34 cellular contexts compared by ENCODE assay signal in genomic region chr7:57427146-57427545, GRCh38. TPM values are rescaled to one million over a fixed set of nuclear protein-coding genes. Genes with fewer than 3 reads are reported as not detected.
"Had no signal": no experiment of that assay in that cellular context is flagged by ENCODE, and none has a peak within 500 bp of the region (broad histone marks: within the 10 kb centered on the region; RNA-seq: fewer than 3 reads in every experiment).

No MANE protein-coding gene starts in this region.

- H3K4me3 Mint-ChIP-seq: naive thymus-derived CD4-positive, alpha-beta T cell; natural killer cell; nephron; neural progenitor cell; stimulated activated memory B cell treated with anti-CD40 and anti-IgM and Interleukin-4, amounts not matched to agents 10 μg/mL and 1 μg/mL and 100 μg/mL, for 72 hours; stimulated activated naive CD8-positive, alpha-beta T cell treated with anti-CD3 and anti-CD28 coated beads, Interleukin-15, Interleukin-2, amounts not matched to agents 100 ng/mL and 50 ng/mL, for 24 hours had no signal

- H3K4me1 Mint-ChIP-seq: naive thymus-derived CD4-positive, alpha-beta T cell; natural killer cell; nephron; neural progenitor cell; stimulated activated memory B cell treated with anti-CD40 and anti-IgM and Interleukin-4, amounts not matched to agents 10 μg/mL and 1 μg/mL and 100 μg/mL, for 72 hours had no signal

- DNase-seq: naive thymus-derived CD4-positive, alpha-beta T cell; natural killer cell; occipital lobe; ovary; posterior cingulate gyrus; psoas muscle; right cardiac atrium; right lobe of liver; spleen; stimulated activated CD4-positive, alpha-beta T cell treated with anti-CD3 and anti-CD28 coated beads, Interleukin-12 subunit alpha, Interleukin-12 subunit beta, amount 100 ng/mL, for 4 hours; stimulated activated CD4-positive, alpha-beta T cell treated with anti-CD3 and anti-CD28 coated beads, Interleukin-1b, Interleukin-23, amount 100 ng/mL, for 48 hours; stimulated activated CD4-positive, alpha-beta T cell treated with anti-CD3 and anti-CD28 coated beads, Interleukin-4, amount 100 ng/mL, for 1 hour; stimulated activated CD4-positive, alpha-beta T cell treated with anti-CD3 and anti-CD28 coated beads, Interleukin-4, amount 100 ng/mL, for 4 hours; stimulated activated naive CD4-positive, alpha-beta T cell; stomach; thyroid gland; upper lobe of left lung had no signal

- H3K4me1 ChIP-seq: neural progenitor cell, parathyroid adenoma, psoas muscle, right lobe of liver, spleen, stomach, thyroid gland, tibial nerve, upper lobe of left lung, vagina had no signal

- H3K27me3 ChIP-seq: neural progenitor cell, ovary, right lobe of liver, thyroid gland, tibial nerve, upper lobe of left lung, vagina had no signal

- H3K9me3 ChIP-seq: ovary, psoas muscle, right lobe of liver, thoracic aorta, thyroid gland, vagina had no signal

- H3K4me3 ChIP-seq: neural progenitor cell, ovary, psoas muscle, right lobe of liver, skin epidermis, smooth muscle cell, spleen, stomach, thoracic aorta, thyroid gland, tibial nerve, upper lobe of left lung, vagina had no signal

- ATAC-seq: naive thymus-derived CD4-positive, alpha-beta T cell; natural killer cell; psoas muscle; right cardiac atrium had no signal

- H3K27ac ChIP-seq: neural progenitor cell, ovary, parathyroid adenoma, psoas muscle, right lobe of liver, skin epidermis, spleen, stomach, thoracic aorta, thyroid gland, tibial nerve, upper lobe of left lung, vagina had no signal

- H3K36me3 Mint-ChIP-seq: naive thymus-derived CD4-positive, alpha-beta T cell; neural progenitor cell; stimulated activated memory B cell treated with anti-CD40 and anti-IgM and Interleukin-4, amounts not matched to agents 10 μg/mL and 1 μg/mL and 100 μg/mL, for 72 hours had no signal

- H3K36me3 ChIP-seq: neural progenitor cell, ovary, right lobe of liver, spleen, stomach, thoracic aorta, thyroid gland, tibial nerve, upper lobe of left lung, vagina had no signal

- H3K27ac Mint-ChIP-seq: naive thymus-derived CD4-positive, alpha-beta T cell; natural killer cell; nephron; neural progenitor cell; progenitor cell of endocrine pancreas; stimulated activated memory B cell treated with anti-CD40 and anti-IgM and Interleukin-4, amounts not matched to agents 10 μg/mL and 1 μg/mL and 100 μg/mL, for 72 hours; stimulated activated naive CD8-positive, alpha-beta T cell treated with anti-CD3 and anti-CD28 coated beads, Interleukin-15, Interleukin-2, amounts not matched to agents 100 ng/mL and 50 ng/mL, for 24 hours had no signal

RNA-seq across cellular contexts. Expression of gene ZNF716, which starts 22.8 kb away (rescaled TPM):
- total RNA-seq: naive thymus-derived CD4-positive, alpha-beta T cell; natural killer cell; occipital lobe; osteoblast; ovary; progenitor cell of endocrine pancreas; psoas muscle; renal cortical epithelial cell; right cardiac atrium; right lobe of liver; smooth muscle cell; spleen; subcutaneous adipose tissue; temporal lobe; thoracic aorta; thyroid gland; tibial nerve; upper lobe of left lung; urinary bladder; vagina had no signal
- polyA plus RNA-seq: naive thymus-derived CD4-positive, alpha-beta T cell; neural cell; ovary; psoas muscle; right cardiac atrium; smooth muscle cell; spleen; stomach; urinary bladder had no signal
